ENCODE assay signal across 11 cellular contexts in genomic region chr10:29522038-29522855, GRCh38.
DNase-seq lines count a peak whose midpoint lies in the region; ATAC-seq and TF ChIP-seq lines count a peak whose summit lies in the region.
"Had no signal": no experiment of that assay in that cellular context is flagged by ENCODE, and none has a peak within 500 bp of the region (broad histone marks: within the 10 kb centered on the region; RNA-seq: fewer than 3 reads in every experiment).

No MANE protein-coding gene starts in this region.

- WGBS in esophagus squamous epithelium, 2 donors: 61 to 77% methylated on average over 12 to 13 of the region's 20 CpGs
- WGBS in transverse colon (ENCODE audit: low coverage in 1 of 2), 2 donors: 69 to 86% methylated on average over 12 to 20 of the region's 20 CpGs

- peaks cover 6% of the 10 kb centered on the region for H3K36me3 Mint-ChIP-seq in activated naive CD8-positive, alpha-beta T cell treated with anti-CD3 and anti-CD28 coated beads, Interleukin-2, amount 10 ng/mL, durations not matched to agents 7 days and 5 days
- peaks cover 10% of the 10 kb centered on the region for H3K36me3 Mint-ChIP-seq in activated naive CD8-positive, alpha-beta T cell treated with anti-CD3 and anti-CD28 coated beads for 36 hours
- H3K36me3 Mint-ChIP-seq in natural killer cell treated with Interleukin-12 subunit alpha and Interleukin-12 subunit beta and Interleukin-15 and Interleukin-18, amount 100 ng/mL, for 72 hours: no peaks in the 10 kb centered on the region

- peak overlapping the region in 2 of 4 donors; percentile 2 to 9 for H3K4me3 ChIP-seq in esophagus squamous epithelium
- H3K4me3 ChIP-seq in transverse colon: no peak overlapping the region

- TF ChIP-seq EP300 in transverse colon (IDR thresholded peaks at IDR 0.05; ENCODE audit: low read depth): no peak

- H3K27ac Mint-ChIP-seq in activated naive CD8-positive, alpha-beta T cell treated with anti-CD3 and anti-CD28 coated beads, Interleukin-2, amount 10 ng/mL, durations not matched to agents 7 days and 5 days: peak overlapping the region; percentile 67
- no peak overlapping the region for H3K27ac Mint-ChIP-seq in activated naive CD8-positive, alpha-beta T cell treated with anti-CD3 and anti-CD28 coated beads for 36 hours
- H3K27ac Mint-ChIP-seq in natural killer cell treated with Interleukin-12 subunit alpha and Interleukin-12 subunit beta and Interleukin-15 and Interleukin-18, amount 100 ng/mL, for 72 hours: peak overlapping the region in 1 of 2 donors; percentile 68

- TF ChIP-seq POLR2A in esophagus squamous epithelium (IDR thresholded peaks at IDR 0.05) (no peak), transverse colon (IDR thresholded peaks at IDR 0.05) (no peak)

- H3K27me3 ChIP-seq in esophagus squamous epithelium (no peaks in the 10 kb centered on the region), transverse colon (no peaks in the 10 kb centered on the region)

- DNase-seq in activated naive CD8-positive, alpha-beta T cell treated with anti-CD3 and anti-CD28 coated beads, Interleukin-2, amount 10 ng/mL, durations not matched to agents 7 days and 5 days: no peak
- no peak for DNase-seq in activated naive CD8-positive, alpha-beta T cell treated with anti-CD3 and anti-CD28 coated beads for 36 hours
- DNase-seq in esophagus squamous epithelium (lab: John Stamatoyannopoulos, UW) (no peak), transverse colon (peak; percentile 9), NCI-H1417 (lab: John Stamatoyannopoulos, UW) (no peak), HUDEP-2 (lab: John Stamatoyannopoulos, UW; ENCODE audit: unreplicated experiment in 76 of 76) (no peak), T-helper 9 cell (no peak)
- DNase-seq in natural killer cell treated with Interleukin-12 subunit alpha and Interleukin-12 subunit beta and Interleukin-15 and Interleukin-18, amount 100 ng/mL, for 72 hours (ENCODE audit: low spot score): no peak
- DNase-seq: occipital lobe, WERI-Rb-1 had no signal

- H3K9me3 ChIP-seq in esophagus squamous epithelium (no peaks in the 10 kb centered on the region), transverse colon (no peaks in the 10 kb centered on the region)

- no peak for ATAC-seq in activated naive CD8-positive, alpha-beta T cell treated with anti-CD3 and anti-CD28 coated beads, Interleukin-2, amount 10 ng/mL, durations not matched to agents 7 days and 5 days (ENCODE audit: low read depth)
- ATAC-seq in natural killer cell treated with Interleukin-12 subunit alpha and Interleukin-12 subunit beta and Interleukin-15 and Interleukin-18, amount 100 ng/mL, for 72 hours: no peak
- ATAC-seq: Panc1 had no signal

- H3K4me3 Mint-ChIP-seq in activated naive CD8-positive, alpha-beta T cell treated with anti-CD3 and anti-CD28 coated beads, Interleukin-2, amount 10 ng/mL, durations not matched to agents 7 days and 5 days: peak overlapping the region; percentile 31
- H3K4me3 Mint-ChIP-seq in activated naive CD8-positive, alpha-beta T cell treated with anti-CD3 and anti-CD28 coated beads for 36 hours: no peak overlapping the region
- H3K4me3 Mint-ChIP-seq in natural killer cell treated with Interleukin-12 subunit alpha and Interleukin-12 subunit beta and Interleukin-15 and Interleukin-18, amount 100 ng/mL, for 72 hours: peak overlapping the region; percentile 31

- H3K4me1 Mint-ChIP-seq in activated naive CD8-positive, alpha-beta T cell treated with anti-CD3 and anti-CD28 coated beads, Interleukin-2, amount 10 ng/mL, durations not matched to agents 7 days and 5 days: peaks cover 12% of the 10 kb centered on the region
- peaks cover 5% of the 10 kb centered on the region for H3K4me1 Mint-ChIP-seq in activated naive CD8-positive, alpha-beta T cell treated with anti-CD3 and anti-CD28 coated beads for 36 hours
- peaks cover 7 to 11% of the 10 kb centered on the region in 2 donors for H3K4me1 Mint-ChIP-seq in natural killer cell treated with Interleukin-12 subunit alpha and Interleukin-12 subunit beta and Interleukin-15 and Interleukin-18, amount 100 ng/mL, for 72 hours (ENCODE audit: low read depth in 2 of 2)

- no peaks in the 10 kb centered on the region for H3K9me3 Mint-ChIP-seq in activated naive CD8-positive, alpha-beta T cell treated with anti-CD3 and anti-CD28 coated beads, Interleukin-2, amount 10 ng/mL, durations not matched to agents 7 days and 5 days
- no peaks in the 10 kb centered on the region for H3K9me3 Mint-ChIP-seq in activated naive CD8-positive, alpha-beta T cell treated with anti-CD3 and anti-CD28 coated beads for 36 hours
- no peaks in the 10 kb centered on the region for H3K9me3 Mint-ChIP-seq in natural killer cell treated with Interleukin-12 subunit alpha and Interleukin-12 subunit beta and Interleukin-15 and Interleukin-18, amount 100 ng/mL, for 72 hours

- H3K36me3 ChIP-seq in esophagus squamous epithelium (peaks cover 13 to 100% (median 44%) of the 10 kb centered on the region in 3 donors), transverse colon (peaks cover 0 to 37% (median 17%) of the 10 kb centered on the region in 4 donors)
- H3K36me3 ChIP-seq: WERI-Rb-1 had no signal

- intact Hi-C loops in esophagus squamous epithelium (cut with DNase I) (no loop called here), transverse colon (cut with DNase I; ENCODE audit: low total_unique reads) (no loop called here)

- POLR2A ChIA-PET in activated naive CD8-positive, alpha-beta T cell treated with anti-CD3 and anti-CD28 coated beads, Interleukin-2, amount 10 ng/mL, durations not matched to agents 7 days and 5 days (lab: Charles Lee): no interaction called here

- H3K27ac ChIP-seq in esophagus squamous epithelium: peak overlapping the region; percentile 8 to 49 (median 38)
- H3K27ac ChIP-seq in transverse colon: peak overlapping the region; percentile 36 to 75 (median 65)
- H3K27ac ChIP-seq: WERI-Rb-1 had no signal

- H3K4me1 ChIP-seq in esophagus squamous epithelium (peaks cover 0 to 8% (median 0%) of the 10 kb centered on the region in 3 donors), transverse colon (peaks cover 0 to 39% (median 18%) of the 10 kb centered on the region in 4 donors)

- TF ChIP-seq CTCF in esophagus squamous epithelium (IDR thresholded peaks at IDR 0.05) (no peak), transverse colon (IDR thresholded peaks at IDR 0.05) (no peak)

- no peaks in the 10 kb centered on the region for H3K27me3 Mint-ChIP-seq in activated naive CD8-positive, alpha-beta T cell treated with anti-CD3 and anti-CD28 coated beads, Interleukin-2, amount 10 ng/mL, durations not matched to agents 7 days and 5 days
- no peaks in the 10 kb centered on the region for H3K27me3 Mint-ChIP-seq in activated naive CD8-positive, alpha-beta T cell treated with anti-CD3 and anti-CD28 coated beads for 36 hours
- no peaks in the 10 kb centered on the region for H3K27me3 Mint-ChIP-seq in natural killer cell treated with Interleukin-12 subunit alpha and Interleukin-12 subunit beta and Interleukin-15 and Interleukin-18, amount 100 ng/mL, for 72 hours

- in situ Hi-C loops in transverse colon (cut with MboI; ENCODE audit: low pct_ligation_motif_present in 1 of 4, low pct_unique_long_range_greater_than_20kb in 1 of 4, low sequenced_read_pairs in 3 of 4): loop anchor here in 2 of 4 donors (25.0 kb wide), 2 partner anchors 215 to 340 kb away; no protein-coding TSS in a partner anchor
